Comparison of ENCODE assay signal across 16 cellular contexts in genomic region chr2:33322607-33323006, GRCh38.
DNase-seq lines count a peak whose midpoint lies in the region; ATAC-seq, FAIRE-seq and TF ChIP-seq lines count a peak whose summit lies in the region.
"Had no signal": no experiment of that assay in that cellular context is flagged by ENCODE, and none has a peak within 500 bp of the region (broad histone marks: within the 10 kb centered on the region; RNA-seq: fewer than 3 reads in every experiment).

No MANE protein-coding gene starts in this region.

- TF ChIP-seq POLR2A in upper lobe of left lung (IDR thresholded peaks at IDR 0.05), result no peak

- H3K36me3 Mint-ChIP-seq in memory B cell, result no peaks in the 10 kb centered on the region

- H3K4me2 ChIP-seq in OCI-LY3 (ENCODE audit: low read length), result peak overlapping the region; percentile 82

- no peak overlapping the region for H3K27ac Mint-ChIP-seq in memory B cell
- H3K27ac Mint-ChIP-seq: endodermal cell had no signal

- H3K4me1 ChIP-seq in OCI-LY3 (ENCODE audit: low read length) (peaks cover 35% of the 10 kb centered on the region), upper lobe of left lung (peaks cover 0 to 10% (median 4%) of the 10 kb centered on the region in 4 donors), A673 (ENCODE audit: insufficient read depth, low read length, poor library complexity, severe bottlenecking) (peaks cover 2% of the 10 kb centered on the region)
- H3K4me1 ChIP-seq: prostate gland had no signal

- H4K20me1 ChIP-seq in OCI-LY3 (ENCODE audit: insufficient read depth, low read length), result no peaks in the 10 kb centered on the region

- peaks cover 1% of the 10 kb centered on the region for H3K27me3 Mint-ChIP-seq in memory B cell

- ATAC-seq in GM18909 (IDR thresholded peaks at IDR 0.05; ENCODE audit: poor library complexity, unreplicated experiment) (peak; percentile 43), memory B cell (ENCODE audit: low read depth) (peak; percentile 56), upper lobe of left lung (ENCODE audit: low FRiP score in 2 of 2) (no peak)
- ATAC-seq: K562 had no signal

- TF ChIP-seq CTCF in D721Med (IDR thresholded peaks at IDR 0.05; ENCODE audit: insufficient read depth, missing control alignments) (no peak), OCI-LY3 (IDR thresholded peaks at IDR 0.05; ENCODE audit: low read depth, low read length) (no peak), upper lobe of left lung (IDR thresholded peaks at IDR 0.05) (no peak), A673 (conservative IDR thresholded peaks at IDR 0.05; ENCODE audit: low read depth, low read length) (no peak)

- H3K4me3 Mint-ChIP-seq in memory B cell, result peak overlapping the region; percentile 27
- H3K4me3 Mint-ChIP-seq: endodermal cell, H9 had no signal

- H3K4me3 ChIP-seq in OCI-LY3 (ENCODE audit: low read length), result peak overlapping the region; percentile 65
- H3K4me3 ChIP-seq in upper lobe of left lung, result no peak overlapping the region
- H3K4me3 ChIP-seq in A673 (ENCODE audit: low read depth, low read length, poor library complexity, severe bottlenecking), result no peak overlapping the region
- H3K4me3 ChIP-seq: K562, prostate gland had no signal

- no TSS peak for BruUV-seq in A673 (replicated peaks; lab: Mats Ljungman, UMichigan)

- no peaks in the 10 kb centered on the region for H3K9me3 ChIP-seq in OCI-LY3 (ENCODE audit: insufficient read depth, low read length)
- H3K9me3 ChIP-seq in upper lobe of left lung, result no peaks in the 10 kb centered on the region
- H3K9me3 ChIP-seq in A673 (ENCODE audit: low read depth, low read length, poor library complexity, severe bottlenecking), result no peaks in the 10 kb centered on the region
- H3K9me3 ChIP-seq: prostate gland had no signal

- intact Hi-C loops in A673 (cut with micrococcal nuclease; ENCODE audit: unreplicated experiment), result no loop called here

- CTCF ChIA-PET in A673 (lab: Charles Lee), result no interaction called here

- H3K27me3 ChIP-seq in OCI-LY3 (ENCODE audit: low read depth, low read length) (no peaks in the 10 kb centered on the region), upper lobe of left lung (no peaks in the 10 kb centered on the region), A673 (replicated peaks; ENCODE audit: insufficient read depth, low read depth, low read length, poor library complexity) (no peaks in the 10 kb centered on the region)

- 67 to 75% methylated on average over 6 of the region's 6 CpGs for whole genome bisulfite sequencing in upper lobe of left lung, 2 donors

- H3K36me3 ChIP-seq in OCI-LY3 (replicated peaks; ENCODE audit: low read depth, low read length) (no peaks in the 10 kb centered on the region), upper lobe of left lung (no peaks in the 10 kb centered on the region), A673 (ENCODE audit: insufficient read depth, low read length, poor library complexity, severe bottlenecking) (no peaks in the 10 kb centered on the region)
- H3K36me3 ChIP-seq: prostate gland had no signal

- TF ChIP-seq EP300 in upper lobe of left lung (IDR thresholded peaks at IDR 0.05), result no peak

- POLR2A ChIA-PET in A673 (lab: Charles Lee; ENCODE audit: low non-redundant PET), result no interaction called here

- no peak for DNase-seq in D721Med (ENCODE audit: insufficient read length, low spot score)
- no peak for DNase-seq in memory B cell (ENCODE audit: low spot score in 2 of 2)
- DNase-seq in upper lobe of left lung, result no peak
- no peak for DNase-seq in A673 (ENCODE audit: low spot score)
- no peak for DNase-seq in SK-N-DZ (ENCODE audit: low spot score)
- DNase-seq: central memory CD4-positive, alpha-beta T cell; endodermal cell; H9; NCI-H1105 treated with DMSO at 0.1 percent for 48 hours; NCI-H226; SIG-M5 had no signal

- no peaks in the 10 kb centered on the region for H3K79me2 ChIP-seq in OCI-LY3 (ENCODE audit: low read length)

- H3K27ac ChIP-seq in OCI-LY3 (ENCODE audit: low read length) (no peak overlapping the region), upper lobe of left lung (no peak overlapping the region), A673 (ENCODE audit: low read depth, low read length, poor library complexity, severe bottlenecking) (no peak overlapping the region)
- H3K27ac ChIP-seq: prostate gland had no signal

- H3K9me3 Mint-ChIP-seq in memory B cell, result no peaks in the 10 kb centered on the region
- H3K9me3 Mint-ChIP-seq: activated T-helper 1 cell treated with anti-CD3 and anti-CD28 coated beads, Interleukin-12 subunit alpha, Interleukin-12 subunit beta, Interleukin-2, Interleukin-4 antibody, amounts not matched to agents 30 ng/mL and 10 ng/mL and 1 ng/mL, durations not matched to agents 14 hours and 24 hours and 36 hours; endodermal cell; H9 had no signal

- H3K9ac ChIP-seq in OCI-LY3 (ENCODE audit: low read length), result 0 out of 2 replicates have a peak overlapping the region, but pooled peaks have one; percentile 6

- H2AFZ ChIP-seq in OCI-LY3 (ENCODE audit: low read depth, low read length), result no peak overlapping the region

- peaks cover 13% of the 10 kb centered on the region for H3K4me1 Mint-ChIP-seq in memory B cell
- H3K4me1 Mint-ChIP-seq: endodermal cell, H9 had no signal

- peak; percentile 63 for FAIRE-seq in D721Med (lab: Jason Lieb, UNC)
- FAIRE-seq: K562 had no signal

Comparison
In these comparisons a context has a peak if more than half of its experiments do, and no peak if none do; other contexts are left out.
1. ATAC-seq: peak in GM18909 (single experiment) and memory B cell (single experiment); none in upper lobe of left lung (0 of 2).